ENCODE assay signal across 21 cellular contexts in the genomic region with DNA sequence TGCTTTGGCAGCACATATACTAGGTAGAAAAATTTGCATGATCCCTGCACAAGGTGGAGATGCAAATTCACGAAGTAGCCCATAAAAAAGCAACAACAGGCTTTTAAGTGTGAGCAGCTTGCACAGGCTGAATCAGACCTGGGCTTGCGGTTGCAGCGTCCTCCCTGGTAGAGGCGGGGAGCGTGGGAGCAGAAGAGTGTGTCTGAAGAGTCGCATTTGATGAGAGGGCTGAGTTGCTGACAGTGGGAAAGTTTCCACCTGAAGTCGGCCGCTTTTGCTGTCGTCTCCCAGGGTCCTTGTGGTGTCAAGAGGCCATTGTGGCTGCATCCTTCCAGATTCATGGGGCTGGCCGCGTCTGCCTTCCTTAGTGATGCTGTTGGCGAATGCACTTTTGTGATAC.
"Had no signal": no experiment of that assay in that cellular context is flagged by ENCODE, and none has a peak within 500 bp of the region (broad histone marks: within the 10 kb centered on the region; RNA-seq: fewer than 3 reads in every experiment).

No MANE protein-coding gene starts in this region.

- H3K4me1 ChIP-seq: foreskin keratinocyte had no signal

- H3K27ac ChIP-seq: brain microvascular endothelial cell, coronary artery, foreskin keratinocyte, neutrophil, skin epidermis, transverse colon, vagina had no signal

- H3K4me3 ChIP-seq: coronary artery, mucosa of descending colon, skin epidermis, transverse colon, vagina had no signal

- H3K27me3 ChIP-seq: brain microvascular endothelial cell, foreskin keratinocyte, neutrophil, transverse colon, vagina had no signal

- DNase-seq: activated CD4-positive, alpha-beta T cell treated with anti-CD3 and anti-CD28 coated beads, Interleukin-2, amount 50 U/mL, for 48 hours; activated CD4-positive, CD25-positive, alpha-beta regulatory T cell treated with anti-CD3 and anti-CD28 coated beads, Interleukin-2, amount 50 U/mL, for 72 hours; activated gamma-delta T cell; activated T-cell treated with anti-CD3 and anti-CD28 coated beads, Interleukin-2, amount 50 U/mL, for 48 hours; brain microvascular endothelial cell; effector CD4-positive, alpha-beta T cell; foreskin keratinocyte; left ventricle myocardium superior; mucosa of descending colon; stimulated activated CD4-positive, alpha-beta T cell treated with anti-CD3 and anti-CD28 coated beads, Interleukin-4, amount 100 ng/mL, for 24 hours; stimulated activated naive CD8-positive, alpha-beta T cell treated with anti-CD3 and anti-CD28 coated beads, Interleukin-15, Interleukin-2, amounts not matched to agents 100 U/mL and 50 U/mL, for 24 hours; T1000; transverse colon had no signal

- H3K36me3 ChIP-seq: neutrophil, transverse colon, vagina had no signal

- H3K9me3 Mint-ChIP-seq: central memory CD8-positive, alpha-beta T cell; memory B cell; naive thymus-derived CD8-positive, alpha-beta T cell had no signal

- H3K4me3 Mint-ChIP-seq: activated naive CD8-positive, alpha-beta T cell; central memory CD8-positive, alpha-beta T cell; memory B cell; naive thymus-derived CD8-positive, alpha-beta T cell had no signal

- H3K9me3 ChIP-seq: mucosa of descending colon, neutrophil, transverse colon, vagina had no signal

- H3K27ac Mint-ChIP-seq: activated naive CD8-positive, alpha-beta T cell; memory B cell had no signal

- H3K27me3 Mint-ChIP-seq: activated naive CD8-positive, alpha-beta T cell; central memory CD8-positive, alpha-beta T cell; memory B cell; naive thymus-derived CD8-positive, alpha-beta T cell had no signal

- ATAC-seq: foreskin keratinocyte; left ventricle myocardium superior; mucosa of descending colon; naive thymus-derived CD8-positive, alpha-beta T cell; stimulated activated naive CD8-positive, alpha-beta T cell treated with anti-CD3 and anti-CD28 coated beads, Interleukin-15, Interleukin-2, amounts not matched to agents 100 U/mL and 50 U/mL, for 24 hours had no signal
